ENCODE assay signal across 23 cellular contexts in genomic region chr14:51636109-51636508, GRCh38. TPM values are rescaled to one million over a fixed set of nuclear protein-coding genes. Genes with fewer than 3 reads are reported as not detected.
DNase-seq lines count a peak whose midpoint lies in the region; ATAC-seq, FAIRE-seq and TF ChIP-seq lines count a peak whose summit lies in the region.
"Had no signal": no experiment of that assay in that cellular context is flagged by ENCODE, and none has a peak within 500 bp of the region (broad histone marks: within the 10 kb centered on the region; RNA-seq: fewer than 3 reads in every experiment).

No MANE protein-coding gene starts in this region.

- H4K91ac ChIP-seq in trophoblast cell (ENCODE audit: low read depth, low read length), result peak overlapping the region; percentile 55

- H3K4me1 ChIP-seq in Caco-2 (peaks cover 42% of the 10 kb centered on the region), astrocyte (ENCODE audit: insufficient read depth, low read length) (peaks cover 12% of the 10 kb centered on the region), trophoblast cell (ENCODE audit: control insufficient read depth in 1 of 2, insufficient read depth in 2 of 2, low read length in 2 of 2) (peaks cover 12 to 16% of the 10 kb centered on the region in 2 experiments), BE2C (peaks cover 24% of the 10 kb centered on the region), adrenal gland (replicated peaks in 1 of 2) (no peaks in the 10 kb centered on the region)

- no TSS peak for BruUV-seq in Caco-2 (replicated peaks; lab: Mats Ljungman, UMichigan)

- peaks cover 11% of the 10 kb centered on the region for H3K36me3 Mint-ChIP-seq in Caco-2 (ENCODE audit: insufficient read depth, unreplicated experiment)
- H3K36me3 Mint-ChIP-seq in astrocyte (ENCODE audit: low read depth, unreplicated experiment), result no peaks in the 10 kb centered on the region

- POLR2A ChIA-PET in Caco-2 (lab: Charles Lee), result no interaction called here

- H3K27me3 ChIP-seq in Caco-2 (replicated peaks; ENCODE audit: control insufficient read depth, insufficient read depth, low read length), result no peaks in the 10 kb centered on the region
- no peaks in the 10 kb centered on the region for H3K27me3 ChIP-seq in astrocyte (ENCODE audit: insufficient read depth, low read length)
- no peaks in the 10 kb centered on the region for H3K27me3 ChIP-seq in trophoblast cell (ENCODE audit: insufficient read depth, low read length)
- H3K27me3 ChIP-seq in BE2C, result no peaks in the 10 kb centered on the region
- H3K27me3 ChIP-seq in adrenal gland, result no peaks in the 10 kb centered on the region

- H3K36me3 ChIP-seq in Caco-2 (ENCODE audit: control insufficient read depth, insufficient read depth, low read length), result no peaks in the 10 kb centered on the region
- no peaks in the 10 kb centered on the region for H3K36me3 ChIP-seq in astrocyte (ENCODE audit: insufficient read depth, low read length)
- H3K36me3 ChIP-seq in trophoblast cell (ENCODE audit: control insufficient read depth in 1 of 2, insufficient read depth in 2 of 2, low read length in 2 of 2), result no peaks in the 10 kb centered on the region
- H3K36me3 ChIP-seq in BE2C, result no peaks in the 10 kb centered on the region
- H3K36me3 ChIP-seq in adrenal gland (replicated peaks in 1 of 2), result no peaks in the 10 kb centered on the region

- H3K4me3 ChIP-seq in Caco-2 (ENCODE audit: low read depth, low read length) (no peak overlapping the region), astrocyte (ENCODE audit: insufficient read depth, low read depth, low read length) (no peak overlapping the region), trophoblast cell (ENCODE audit: low read depth, low read length) (no peak overlapping the region), BE2C (ENCODE audit: low read depth, low read length) (no peak overlapping the region), adrenal gland (no peak overlapping the region)

- H3K4me1 Mint-ChIP-seq in Caco-2 (ENCODE audit: low read depth, unreplicated experiment) (peaks cover 12% of the 10 kb centered on the region), astrocyte (ENCODE audit: low read depth, unreplicated experiment) (peaks cover 28% of the 10 kb centered on the region)

- no peak for FAIRE-seq in astrocyte (lab: Jason Lieb, UNC)
- FAIRE-seq: GM12892, GM19239 had no signal

- intact Hi-C loops in Caco-2 (cut with micrococcal nuclease; ENCODE audit: unreplicated experiment) (loop anchor here (5.0 kb wide), 1 partner anchor 54 kb away; no protein-coding TSS in a partner anchor), adrenal gland (cut with DNase I) (no loop called here)

- no peak overlapping the region for H3K9ac ChIP-seq in astrocyte (ENCODE audit: low read length)
- no peak overlapping the region for H3K9ac ChIP-seq in trophoblast cell (ENCODE audit: low read length)

- no CpG with 5 or more reads among the region's 4 CpGs for WGBS in trophoblast cell (ENCODE audit: extremely low coverage, insufficient coverage, insufficient read length)
- 67 to 80% (median 73%) methylated on average over 4 of the region's 4 CpGs for WGBS in adrenal gland, 4 donors

- no peak overlapping the region for H4K12ac ChIP-seq in trophoblast cell (ENCODE audit: low read depth, low read length)

- no peak overlapping the region for H3K4me2 ChIP-seq in astrocyte (ENCODE audit: low read length)
- H3K4me2 ChIP-seq in trophoblast cell (ENCODE audit: low read length), result no peak overlapping the region

- H3K23ac ChIP-seq in trophoblast cell (ENCODE audit: low read length), result no peak overlapping the region

- TF ChIP-seq POLR2A in adrenal gland (IDR thresholded peaks at IDR 0.05), result no peak

- H3K79me1 ChIP-seq in trophoblast cell (ENCODE audit: low read length), result peaks cover 14% of the 10 kb centered on the region

- no peak for ATAC-seq in HG03571 (IDR thresholded peaks at IDR 0.05; ENCODE audit: unreplicated experiment)
- ATAC-seq: Panc1 had no signal

- H3K27me3 Mint-ChIP-seq in Caco-2 (ENCODE audit: insufficient read depth, unreplicated experiment), result no peaks in the 10 kb centered on the region
- no peaks in the 10 kb centered on the region for H3K27me3 Mint-ChIP-seq in astrocyte (ENCODE audit: low read depth, unreplicated experiment)

- H2BK120ac ChIP-seq in trophoblast cell (ENCODE audit: insufficient read depth, low read length, poor library complexity), result peak overlapping the region; percentile 89

- H4K8ac ChIP-seq in trophoblast cell (ENCODE audit: low read depth, low read length), result no peak overlapping the region

- H4K20me1 ChIP-seq in astrocyte (ENCODE audit: insufficient read depth, low read length), result no peaks in the 10 kb centered on the region

- H3K27ac ChIP-seq in astrocyte (ENCODE audit: low read depth, low read length) (no peak overlapping the region), trophoblast cell (ENCODE audit: low read depth, low read length) (peak overlapping the region; percentile 8), adrenal gland (no peak overlapping the region)
- H3K27ac ChIP-seq: RWPE1 had no signal

- H2BK5ac ChIP-seq in trophoblast cell (ENCODE audit: low read depth, low read length, poor library complexity), result no peak overlapping the region

- H3K9me3 Mint-ChIP-seq in Caco-2 (ENCODE audit: unreplicated experiment) (no peaks in the 10 kb centered on the region), astrocyte (ENCODE audit: unreplicated experiment) (no peaks in the 10 kb centered on the region)

- TF ChIP-seq CTCF in Caco-2 (IDR thresholded peaks at IDR 0.05; ENCODE audit: insufficient read depth in 1 of 2, low read depth in 1 of 2, low read length in 1 of 2, severe bottlenecking in 1 of 2, unreplicated experiment in 1 of 2) (no peak), astrocyte (IDR thresholded peaks at IDR 0.05; ENCODE audit: insufficient read depth, low read depth, low read length) (no peak), BE2C (IDR thresholded peaks at IDR 0.05; ENCODE audit: low read depth, low read length) (no peak), adrenal gland (IDR thresholded peaks at IDR 0.05) (no peak)

- CTCF ChIA-PET in Caco-2 (lab: Charles Lee), result no interaction called here

- H2AK5ac ChIP-seq in trophoblast cell (ENCODE audit: low read length), result no peak overlapping the region

- DNase-seq in Caco-2 (no peak), NCI-H226 (peak; percentile 42), astrocyte (ENCODE audit: low read depth) (no peak), trophoblast cell (peak; percentile 33 to 67), BE2C (no peak), adrenal gland (no peak)
- DNase-seq: 8988T, ACHN, DMS153, DND-41, H7, KG1, NCI-H1048, NCI-H1417, NCI-H1694, NCI-H2029 treated with DMSO at 0.1 percent for 48 hours, NCI-H526 treated with DMSO at 0.1 percent for 48 hours, SHP77 had no signal

- peak overlapping the region; percentile 95 for H2BK12ac ChIP-seq in trophoblast cell (ENCODE audit: low read length)

- no peak overlapping the region for H3K14ac ChIP-seq in trophoblast cell (ENCODE audit: low read length)

- H3K18ac ChIP-seq in trophoblast cell (ENCODE audit: low read length), result no peak overlapping the region

- H3K4me3 Mint-ChIP-seq in Caco-2 (ENCODE audit: unreplicated experiment) (no peak overlapping the region), astrocyte (ENCODE audit: unreplicated experiment) (peak overlapping the region; percentile 2)

- no peaks in the 10 kb centered on the region for H3K79me2 ChIP-seq in astrocyte (ENCODE audit: insufficient read depth, low read length)
- no peaks in the 10 kb centered on the region for H3K79me2 ChIP-seq in trophoblast cell (ENCODE audit: control insufficient read depth, insufficient read depth, low read length, poor library complexity)

- H2AFZ ChIP-seq in astrocyte (ENCODE audit: low read depth, low read length) (no peak overlapping the region), trophoblast cell (ENCODE audit: insufficient read depth, low read length, poor library complexity) (no peak overlapping the region)

- H3K9me3 ChIP-seq in Caco-2, result no peaks in the 10 kb centered on the region
- no peaks in the 10 kb centered on the region for H3K9me3 ChIP-seq in astrocyte (ENCODE audit: insufficient read depth, low read depth, low read length)
- no peaks in the 10 kb centered on the region for H3K9me3 ChIP-seq in trophoblast cell (ENCODE audit: insufficient read depth, low read depth, low read length)
- H3K9me3 ChIP-seq in BE2C, result no peaks in the 10 kb centered on the region
- no peaks in the 10 kb centered on the region for H3K9me3 ChIP-seq in adrenal gland (replicated peaks in 1 of 3)

- no peak overlapping the region for H3K4ac ChIP-seq in trophoblast cell (ENCODE audit: low read depth, low read length)

- H3K27ac Mint-ChIP-seq in Caco-2 (ENCODE audit: unreplicated experiment) (peak overlapping the region; percentile 75), astrocyte (ENCODE audit: unreplicated experiment) (no peak overlapping the region)

RNA-seq across cellular contexts. Expression of gene FRMD6, which starts 15.6 kb away (rescaled TPM):
- total RNA-seq in Caco-2 (2022) (35.7 and 42.2 TPM in 2 replicates), astrocyte (492 and 498 TPM in 2 replicates), adrenal gland (10 to 100 TPM; 15.3 to 42.6 (median 27.0) TPM)
- 105 and 107 TPM in 2 replicates for polyA plus RNA-seq in trophoblast cell (2013)
- 4.9 TPM for polyA plus RNA-seq in BE2C (2012; ENCODE audit: insufficient read depth, insufficient read length, low read depth)
- 1 to 10 TPM; 6.4 to 8.6 (median 8.1) TPM for polyA plus RNA-seq in adrenal gland

Comparison
In these comparisons a context has a peak if more than half of its experiments do, and no peak if none do; other contexts are left out.
1. DNase-seq: peak in NCI-H226 (single experiment) and trophoblast cell (2 of 2); none in Caco-2 (0 of 2), astrocyte (single experiment), BE2C (single experiment) and adrenal gland (0 of 7).
2. RNA of gene FRMD6, which starts 15.6 kb away (total RNA-seq): 492 to 498 TPM in astrocyte; 35.7 to 42.2 TPM in Caco-2 and 15.3 to 42.6 TPM in adrenal gland; every median in the first group is over 10 times any median in the second.